In genomic region chr2:137302957-137303356, GRCh38 we compare ENCODE assay signal across 13 cellular contexts.
"Had no signal": no experiment of that assay in that cellular context is flagged by ENCODE, and none has a peak within 500 bp of the region (broad histone marks: within the 10 kb centered on the region; RNA-seq: fewer than 3 reads in every experiment).

No MANE protein-coding gene starts in this region.

- H3K4me3 ChIP-seq: smooth muscle cell, suprapubic skin, thyroid gland had no signal

- H3K27me3 ChIP-seq: neutrophil, suprapubic skin, thyroid gland had no signal

- H3K27ac ChIP-seq: neutrophil, suprapubic skin, thyroid gland had no signal

- H3K9me3 ChIP-seq: neutrophil, suprapubic skin, thyroid gland had no signal

- DNase-seq: effector memory CD4-positive, alpha-beta T cell; immature natural killer cell; naive thymus-derived CD8-positive, alpha-beta T cell; posterior cingulate gyrus; stimulated activated CD4-positive, alpha-beta T cell treated with anti-CD3 and anti-CD28 coated beads, Interleukin-4, amount 100 ng/mL, for 1 hour; stimulated activated CD8-positive, alpha-beta memory T cell treated with anti-CD3 and anti-CD28 coated beads, Interleukin-4, amount 100 ng/mL, for 48 hours; stimulated activated naive CD8-positive, alpha-beta T cell treated with anti-CD3 and anti-CD28 coated beads, Interleukin-15, Interleukin-2, amounts not matched to agents 100 U/mL and 50 U/mL, for 24 hours; thyroid gland had no signal

- H3K4me1 ChIP-seq: suprapubic skin, thyroid gland had no signal

- H3K36me3 ChIP-seq: neutrophil, suprapubic skin, thyroid gland had no signal

- ATAC-seq: esophagus mucosa; naive thymus-derived CD8-positive, alpha-beta T cell; stimulated activated effector memory CD8-positive, alpha-beta T cell treated with anti-CD3 and anti-CD28 coated beads, Interleukin-12 subunit alpha, Interleukin-12 subunit beta, amount 100 ng/mL, for 72 hours; stimulated activated naive CD8-positive, alpha-beta T cell treated with anti-CD3 and anti-CD28 coated beads, Interleukin-15, Interleukin-2, amounts not matched to agents 100 U/mL and 50 U/mL, for 24 hours had no signal
